27 cellular contexts compared by ENCODE assay signal in genomic region chr1:50646526-50646925, GRCh38.
"Had no signal": no experiment of that assay in that cellular context is flagged by ENCODE, and none has a peak within 500 bp of the region (broad histone marks: within the 10 kb centered on the region; RNA-seq: fewer than 3 reads in every experiment).

No MANE protein-coding gene starts in this region.

- FAIRE-seq: urothelium cell line had no signal

- ATAC-seq: stimulated activated effector memory CD8-positive, alpha-beta T cell treated with anti-CD3 and anti-CD28 coated beads, Interleukin-12 subunit alpha, Interleukin-12 subunit beta, amount 100 ng/mL, for 72 hours; stimulated activated memory B cell treated with anti-CD40 and anti-IgM and Interleukin-4, amounts not matched to agents 10 μg/mL and 1 μg/mL and 100 μg/mL, for 72 hours; stimulated activated naive B cell treated with anti-CD40 and anti-IgM and Interleukin-4, amounts not matched to agents 10 μg/mL and 1 μg/mL and 100 μg/mL, for 72 hours; stimulated activated naive CD8-positive, alpha-beta T cell treated with anti-CD3 and anti-CD28 coated beads, Interleukin-15, amount 100 ng/mL, for 72 hours; stimulated activated naive CD8-positive, alpha-beta T cell treated with anti-CD3 and anti-CD28 coated beads, Interleukin-15, Interleukin-2, amounts not matched to agents 100 U/mL and 50 U/mL, for 24 hours; upper lobe of right lung had no signal

- H3K27ac ChIP-seq: stomach, suprapubic skin, testis, thoracic aorta, thyroid gland, tibial artery, tibial nerve, transverse colon, upper lobe of left lung, upper lobe of right lung, uterus, vagina had no signal

- DNase-seq: stimulated activated CD4-positive, alpha-beta T cell treated with anti-CD3 and anti-CD28 coated beads, Interleukin-2, amount 100 ng/mL, for 48 hours; stimulated activated CD4-positive, alpha-beta T cell treated with anti-CD3 and anti-CD28 coated beads, Interleukin-4, amount 100 ng/mL, for 1 hour; stimulated activated CD4-positive, alpha-beta T cell treated with anti-CD3 and anti-CD28 coated beads, Interleukin-4, amount 100 ng/mL, for 24 hours; stimulated activated CD4-positive, alpha-beta T cell treated with anti-CD3 and anti-CD28 coated beads, Interleukin-4, amount 100 ng/mL, for 4 hours; stimulated activated CD8-positive, alpha-beta memory T cell treated with anti-CD3 and anti-CD28 coated beads, Interleukin-4, amount 100 ng/mL, for 48 hours; stimulated activated naive B cell treated with anti-CD40 and anti-IgM and Interleukin-4, amounts not matched to agents 10 μg/mL and 1 μg/mL and 100 μg/mL, for 72 hours; stimulated activated naive CD4-positive, alpha-beta T cell; stimulated activated naive CD4-positive, alpha-beta T cell treated with Interleukin-2 at 50 U/mL for 16 hours; stimulated activated naive CD8-positive, alpha-beta T cell treated with anti-CD3 and anti-CD28 coated beads, Interleukin-15, amount 100 ng/mL, for 72 hours; stimulated activated naive CD8-positive, alpha-beta T cell treated with anti-CD3 and anti-CD28 coated beads, Interleukin-15, Interleukin-2, amounts not matched to agents 100 U/mL and 50 U/mL, for 24 hours; stomach; substantia nigra; testis; thyroid gland; tibial artery; transverse colon; trophoblast cell; upper lobe of left lung; upper lobe of right lung; uterus had no signal

- H3K9me3 ChIP-seq: stomach, suprapubic skin, testis, thoracic aorta, thyroid gland, tibial artery, tibial nerve, transverse colon, upper lobe of left lung, upper lobe of right lung, uterus, vagina had no signal

- H3K4me3 ChIP-seq: stomach, suprapubic skin, testis, thoracic aorta, thyroid gland, tibial artery, tibial nerve, transverse colon, upper lobe of left lung, upper lobe of right lung, uterus, vagina had no signal

- H3K4me1 ChIP-seq: suprapubic skin, testis, tibial artery, tibial nerve, uterus had no signal

- H3K36me3 ChIP-seq: thoracic aorta, thyroid gland, transverse colon, upper lobe of right lung, uterus, vagina had no signal

- H3K27me3 ChIP-seq: stomach, suprapubic skin, testis, thyroid gland, tibial artery, tibial nerve, transverse colon, upper lobe of left lung, upper lobe of right lung, uterus, vagina had no signal
